Comparison of ENCODE assay signal across 8 cellular contexts in the genomic region with DNA sequence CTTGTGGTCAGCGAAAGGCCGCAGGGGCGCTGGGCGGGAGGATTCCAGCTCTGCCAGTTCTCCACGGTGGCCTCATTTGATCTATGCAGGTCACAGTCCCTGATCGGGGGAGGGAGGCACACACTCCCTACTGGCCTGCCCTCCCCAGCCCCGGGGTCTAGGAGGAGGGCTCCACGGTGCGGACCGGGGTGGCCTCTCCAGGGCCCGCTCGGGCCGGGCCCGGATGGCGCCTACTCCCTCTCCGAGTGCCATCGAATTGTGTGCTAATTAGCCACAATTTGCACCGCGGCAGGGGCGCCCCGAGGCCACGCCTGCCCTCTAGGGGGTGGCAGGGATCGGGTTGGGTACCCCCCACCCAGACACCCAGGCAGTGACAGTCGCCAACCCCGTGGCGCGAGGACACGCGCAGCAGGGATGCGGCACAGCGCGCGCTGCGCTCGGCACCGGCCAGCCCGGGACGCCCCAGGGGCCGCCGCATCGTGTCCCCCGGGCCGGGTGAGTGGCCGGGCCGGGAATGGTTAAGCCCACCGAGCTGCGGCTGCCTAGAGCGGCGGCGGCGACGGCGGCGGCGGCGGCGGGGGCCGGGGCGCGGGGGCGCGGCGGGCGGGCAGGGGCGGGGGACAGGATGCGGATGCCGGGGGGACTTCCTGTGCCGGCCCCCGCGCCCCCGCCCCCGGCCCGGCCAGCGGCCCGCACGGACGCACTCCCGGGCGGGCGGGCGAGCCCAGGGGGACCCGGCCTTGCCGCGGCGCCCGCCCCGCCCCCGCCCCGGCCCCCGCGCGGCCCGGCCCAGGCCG. TPM values are rescaled to one million over a fixed set of nuclear protein-coding genes. Genes with fewer than 3 reads are reported as not detected.
DNase-seq lines count a peak whose midpoint lies in the region; ATAC-seq and TF ChIP-seq lines count a peak whose summit lies in the region.

A gene (plus strand): TSS at position 670 of the 797 bp plus-strand sequence. CDS start 565 bp downstream, outside the sequence.

- H3K27me3 ChIP-seq in DND-41 (ENCODE audit: insufficient read depth, low read length, poor library complexity): peaks cover 21% of the 10 kb centered on the region

- H3K9me3 Mint-ChIP-seq in naive thymus-derived CD8-positive, alpha-beta T cell: peaks cover 0 to 1% (median 0%) of the 10 kb centered on the region in 9 donors

- peaks cover 15 to 49% (median 34%) of the 10 kb centered on the region in 4 donors for H3K4me1 Mint-ChIP-seq in naive thymus-derived CD8-positive, alpha-beta T cell

- H3K36me3 Mint-ChIP-seq in naive thymus-derived CD8-positive, alpha-beta T cell: peaks cover 0 to 9% (median 0%) of the 10 kb centered on the region in 3 donors

- H3K4me3 ChIP-seq in DND-41 (ENCODE audit: low read depth in 1 of 2, low read length in 2 of 2) (peak within 1 kb of the TSS in 1 of 2 experiments; percentile 59; a peak in 2 of 4 replicates), epithelial cell of proximal tubule (ENCODE audit: low read depth, low read length) (peak within 1 kb of the TSS; percentile 50)

- no peak for TF ChIP-seq CTCF in DND-41 (IDR thresholded peaks at IDR 0.05; ENCODE audit: borderline replicate concordance, extremely low read depth, low read length, poor library complexity, severe bottlenecking)
- TF ChIP-seq CTCF in epithelial cell of proximal tubule (conservative IDR thresholded peaks at IDR 0.05; ENCODE audit: low read depth, low read length): no peak

- peaks cover 0 to 2% (median 0%) of the 10 kb centered on the region in 5 donors for H3K27me3 Mint-ChIP-seq in naive thymus-derived CD8-positive, alpha-beta T cell

- peak within 1 kb of the TSS; percentile 73 to 91 (median 84) for H3K27ac Mint-ChIP-seq in naive thymus-derived CD8-positive, alpha-beta T cell

- H3K4me2 ChIP-seq in DND-41 (ENCODE audit: insufficient read depth, low read length): peak within 1 kb of the TSS; percentile 76

- H2AFZ ChIP-seq in DND-41 (ENCODE audit: low read depth, low read length): peak within 1 kb of the TSS; percentile 57

- ATAC-seq in DND-41 (ENCODE audit: insufficient read depth, low read depth): peak; percentile 60
- ATAC-seq in SK-N-SH treated with all-trans-retinoic acid at 6 μM for 48 hours: peak; percentile 55
- peak; percentile 68 to 72 for ATAC-seq in naive thymus-derived CD8-positive, alpha-beta T cell
- ATAC-seq in HG03159 (IDR thresholded peaks at IDR 0.05; ENCODE audit: unreplicated experiment): no peak
- no peak for ATAC-seq in HG03442 (IDR thresholded peaks at IDR 0.05; ENCODE audit: unreplicated experiment)

- H3K9me3 ChIP-seq in DND-41 (ENCODE audit: insufficient read depth, low read length, severe bottlenecking): no peaks in the 10 kb centered on the region

- POLR2A ChIA-PET in naive thymus-derived CD8-positive, alpha-beta T cell (lab: Charles Lee): interaction anchor here (0.5 to 1.3 kb wide), 3 partner anchors 22 to 45 kb away, joined by 3 to 5 read pairs (median 3); a partner anchor contains a TSS

- no peaks in the 10 kb centered on the region for H3K36me3 ChIP-seq in DND-41 (ENCODE audit: insufficient read depth, low read length)

- H3K4me1 ChIP-seq in DND-41 (ENCODE audit: insufficient read depth, low read length): peaks cover 11% of the 10 kb centered on the region

- no peak within 1 kb of the TSS for H3K27ac ChIP-seq in DND-41 (ENCODE audit: low read length)

- H3K79me2 ChIP-seq in DND-41 (ENCODE audit: insufficient read depth, low read length): no peaks in the 10 kb centered on the region

- peak within 1 kb of the TSS; percentile 50; the same call in 1 of the 2 replicates for H3K9ac ChIP-seq in DND-41 (ENCODE audit: low read depth, low read length)

- peaks cover 4% of the 10 kb centered on the region; the same call in 1 of the 2 replicates for H4K20me1 ChIP-seq in DND-41 (ENCODE audit: insufficient read depth, low read length)

- DNase-seq in DND-41 (no peak), epithelial cell of proximal tubule (ENCODE audit: low read depth) (no peak), islet precursor cell (no peak), NCI-H1092 (lab: John Stamatoyannopoulos, UW) (no peak)
- peak in 5 of 10 donors; percentile 13 to 32 (median 30) for DNase-seq in naive thymus-derived CD8-positive, alpha-beta T cell

- H3K4me3 Mint-ChIP-seq in naive thymus-derived CD8-positive, alpha-beta T cell: peak within 1 kb of the TSS; percentile 70 to 93 (median 84)

TF ChIP-seq in SK-N-SH treated with all-trans-retinoic acid at 6 μM for 48 hours, 23 proteins besides CTCF, POLR2A, EP300 and RAD21:
- no peak for TF ChIP-seq GLIS3 (CRISPR knock-in tag; IDR thresholded peaks at IDR 0.05)
- TF ChIP-seq, protein P1, sequence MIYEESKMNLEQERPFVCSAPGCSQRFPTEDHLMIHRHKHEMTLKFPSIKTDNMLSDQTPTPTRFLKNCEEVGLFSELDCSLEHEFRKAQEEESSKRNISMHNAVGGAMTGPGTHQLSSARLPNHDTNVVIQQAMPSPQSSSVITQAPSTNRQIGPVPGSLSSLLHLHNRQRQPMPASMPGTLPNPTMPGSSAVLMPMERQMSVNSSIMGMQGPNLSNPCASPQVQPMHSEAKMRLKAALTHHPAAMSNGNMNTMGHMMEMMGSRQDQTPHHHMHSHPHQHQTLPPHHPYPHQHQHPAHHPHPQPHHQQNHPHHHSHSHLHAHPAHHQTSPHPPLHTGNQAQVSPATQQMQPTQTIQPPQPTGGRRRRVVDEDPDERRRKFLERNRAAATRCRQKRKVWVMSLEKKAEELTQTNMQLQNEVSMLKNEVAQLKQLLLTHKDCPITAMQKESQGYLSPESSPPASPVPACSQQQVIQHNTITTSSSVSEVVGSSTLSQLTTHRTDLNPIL (CRISPR knock-in tag; IDR thresholded peaks at IDR 0.05; ENCODE audit: low read depth): no peak
- no peak for TF ChIP-seq ZNF70 (CRISPR knock-in tag; IDR thresholded peaks at IDR 0.05)
- no peak for TF ChIP-seq SNAI2 (CRISPR knock-in tag; IDR thresholded peaks at IDR 0.05)
- TF ChIP-seq, protein P2, sequence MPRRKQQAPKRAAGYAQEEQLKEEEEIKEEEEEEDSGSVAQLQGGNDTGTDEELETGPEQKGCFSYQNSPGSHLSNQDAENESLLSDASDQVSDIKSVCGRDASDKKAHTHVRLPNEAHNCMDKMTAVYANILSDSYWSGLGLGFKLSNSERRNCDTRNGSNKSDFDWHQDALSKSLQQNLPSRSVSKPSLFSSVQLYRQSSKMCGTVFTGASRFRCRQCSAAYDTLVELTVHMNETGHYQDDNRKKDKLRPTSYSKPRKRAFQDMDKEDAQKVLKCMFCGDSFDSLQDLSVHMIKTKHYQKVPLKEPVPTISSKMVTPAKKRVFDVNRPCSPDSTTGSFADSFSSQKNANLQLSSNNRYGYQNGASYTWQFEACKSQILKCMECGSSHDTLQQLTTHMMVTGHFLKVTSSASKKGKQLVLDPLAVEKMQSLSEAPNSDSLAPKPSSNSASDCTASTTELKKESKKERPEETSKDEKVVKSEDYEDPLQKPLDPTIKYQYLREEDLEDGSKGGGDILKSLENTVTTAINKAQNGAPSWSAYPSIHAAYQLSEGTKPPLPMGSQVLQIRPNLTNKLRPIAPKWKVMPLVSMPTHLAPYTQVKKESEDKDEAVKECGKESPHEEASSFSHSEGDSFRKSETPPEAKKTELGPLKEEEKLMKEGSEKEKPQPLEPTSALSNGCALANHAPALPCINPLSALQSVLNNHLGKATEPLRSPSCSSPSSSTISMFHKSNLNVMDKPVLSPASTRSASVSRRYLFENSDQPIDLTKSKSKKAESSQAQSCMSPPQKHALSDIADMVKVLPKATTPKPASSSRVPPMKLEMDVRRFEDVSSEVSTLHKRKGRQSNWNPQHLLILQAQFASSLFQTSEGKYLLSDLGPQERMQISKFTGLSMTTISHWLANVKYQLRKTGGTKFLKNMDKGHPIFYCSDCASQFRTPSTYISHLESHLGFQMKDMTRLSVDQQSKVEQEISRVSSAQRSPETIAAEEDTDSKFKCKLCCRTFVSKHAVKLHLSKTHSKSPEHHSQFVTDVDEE (CRISPR knock-in tag; IDR thresholded peaks at IDR 0.05): no peak

RNA-seq across cellular contexts. Expression of the gene that starts here (rescaled TPM):
- 5.6 and 9.9 TPM in 2 replicates for total RNA-seq in epithelial cell of proximal tubule
- 1 to 10 TPM; 9.4 to 9.5 TPM for total RNA-seq in naive thymus-derived CD8-positive, alpha-beta T cell
- polyA plus RNA-seq in naive thymus-derived CD8-positive, alpha-beta T cell: 1 to 10 TPM; 3.1 to 8.2 (median 3.8) TPM

Comparison
In these comparisons a context has a peak if more than half of its experiments do, and no peak if none do; other contexts are left out.
1. ATAC-seq: peak in DND-41 (single experiment), SK-N-SH treated with all-trans-retinoic acid at 6 μM for 48 hours (single experiment) and naive thymus-derived CD8-positive, alpha-beta T cell (2 of 2); none in HG03159 (single experiment) and HG03442 (single experiment).